15 cellular contexts compared by ENCODE assay signal in genomic region chr2:241939541-241939940, GRCh38.
DNase-seq lines count a peak whose midpoint lies in the region; ATAC-seq and TF ChIP-seq lines count a peak whose summit lies in the region.
"Had no signal": no experiment of that assay in that cellular context is flagged by ENCODE, and none has a peak within 500 bp of the region (broad histone marks: within the 10 kb centered on the region; RNA-seq: fewer than 3 reads in every experiment).

No MANE protein-coding gene starts in this region.

- no peaks in the 10 kb centered on the region for H3K36me3 ChIP-seq in CD8-positive, alpha-beta memory T cell (ENCODE audit: insufficient read depth, low read length)
- H3K36me3 ChIP-seq in upper lobe of right lung = no peaks in the 10 kb centered on the region
- H3K36me3 ChIP-seq: SJSA1 had no signal

- H3K9me3 ChIP-seq in CD8-positive, alpha-beta memory T cell (ENCODE audit: low read length) = no peaks in the 10 kb centered on the region
- no peaks in the 10 kb centered on the region for H3K9me3 ChIP-seq in upper lobe of right lung

- DNase-seq in activated naive CD8-positive, alpha-beta T cell treated with anti-CD3 and anti-CD28 coated beads for 36 hours = no peak
- DNase-seq in CD8-positive, alpha-beta memory T cell = no peak
- DNase-seq in mesenteric fat pad (ENCODE audit: low spot score) (peak; percentile 51), DMS153 treated with DMSO at 0.1 percent for 48 hours (lab: John Stamatoyannopoulos, UW; ENCODE audit: unreplicated experiment) (no peak), upper lobe of right lung (no peak), cerebellar nuclear complex (lab: John Stamatoyannopoulos, UW) (no peak)
- DNase-seq: EL, GF-D8, Karpas-422, MV-4-11, NCI-H1105 treated with DMSO at 0.1 percent for 48 hours, NCI-H2081 treated with DMSO at 0.1 percent for 48 hours, NCI-H446 had no signal

- CTCF ChIA-PET in CD8-positive, alpha-beta memory T cell (lab: Charles Lee) = interaction anchor here (1.7 kb wide), 1 partner anchor 11 kb away, joined by 6 read pairs; no protein-coding TSS in a partner anchor

- POLR2A ChIA-PET in CD8-positive, alpha-beta memory T cell (lab: Charles Lee) = no interaction called here

- H3K4me1 ChIP-seq in CD8-positive, alpha-beta memory T cell (ENCODE audit: insufficient read depth, low read length) = peaks cover 12% of the 10 kb centered on the region
- H3K4me1 ChIP-seq in upper lobe of right lung = no peaks in the 10 kb centered on the region

- no peak for TF ChIP-seq CTCF in upper lobe of right lung (IDR thresholded peaks at IDR 0.05)

- no peak overlapping the region for H3K4me3 ChIP-seq in CD8-positive, alpha-beta memory T cell (ENCODE audit: low read length)
- no peak overlapping the region for H3K4me3 ChIP-seq in upper lobe of right lung
- H3K4me3 ChIP-seq: SJSA1 had no signal

- no peaks in the 10 kb centered on the region for H3K27me3 Mint-ChIP-seq in activated naive CD8-positive, alpha-beta T cell
- no peaks in the 10 kb centered on the region for H3K27me3 Mint-ChIP-seq in activated naive CD8-positive, alpha-beta T cell treated with anti-CD3 and anti-CD28 coated beads for 36 hours
- H3K27me3 Mint-ChIP-seq in CD8-positive, alpha-beta memory T cell = no peaks in the 10 kb centered on the region

- intact Hi-C loops in upper lobe of right lung (cut with DNase I) = no loop called here

- peak overlapping the region; percentile 6 for H3K27ac ChIP-seq in CD8-positive, alpha-beta memory T cell (ENCODE audit: low read depth, low read length)
- H3K27ac ChIP-seq in upper lobe of right lung = no peak overlapping the region
- H3K27ac ChIP-seq: SJSA1 had no signal

- peaks cover 4% of the 10 kb centered on the region for H3K9me3 Mint-ChIP-seq in activated naive CD8-positive, alpha-beta T cell (ENCODE audit: low read depth)
- peaks cover 5% of the 10 kb centered on the region for H3K9me3 Mint-ChIP-seq in activated naive CD8-positive, alpha-beta T cell treated with anti-CD3 and anti-CD28 coated beads for 36 hours
- H3K9me3 Mint-ChIP-seq in CD8-positive, alpha-beta memory T cell = no peaks in the 10 kb centered on the region

- peaks cover 10% of the 10 kb centered on the region for H3K36me3 Mint-ChIP-seq in activated naive CD8-positive, alpha-beta T cell
- H3K36me3 Mint-ChIP-seq in activated naive CD8-positive, alpha-beta T cell treated with anti-CD3 and anti-CD28 coated beads for 36 hours = peaks cover 19% of the 10 kb centered on the region
- H3K36me3 Mint-ChIP-seq in CD8-positive, alpha-beta memory T cell = peaks cover 0 to 8% (median under 1%) of the 10 kb centered on the region in 3 donors

- no peak overlapping the region for H3K4me3 Mint-ChIP-seq in activated naive CD8-positive, alpha-beta T cell
- no peak overlapping the region for H3K4me3 Mint-ChIP-seq in activated naive CD8-positive, alpha-beta T cell treated with anti-CD3 and anti-CD28 coated beads for 36 hours
- H3K4me3 Mint-ChIP-seq in CD8-positive, alpha-beta memory T cell = no peak overlapping the region

- no peak for ATAC-seq in upper lobe of right lung

- H3K27me3 ChIP-seq in CD8-positive, alpha-beta memory T cell (ENCODE audit: insufficient read depth, low read length, poor library complexity, severe bottlenecking) = no peaks in the 10 kb centered on the region
- H3K27me3 ChIP-seq in upper lobe of right lung = no peaks in the 10 kb centered on the region

- peak overlapping the region; percentile 87 for H3K27ac Mint-ChIP-seq in activated naive CD8-positive, alpha-beta T cell
- no peak overlapping the region for H3K27ac Mint-ChIP-seq in activated naive CD8-positive, alpha-beta T cell treated with anti-CD3 and anti-CD28 coated beads for 36 hours
- peak overlapping the region in 7 of 8 donors; percentile 17 to 86 (median 63) for H3K27ac Mint-ChIP-seq in CD8-positive, alpha-beta memory T cell

- H3K4me1 Mint-ChIP-seq in activated naive CD8-positive, alpha-beta T cell (ENCODE audit: low read depth) = peaks cover 21% of the 10 kb centered on the region
- peaks cover 9% of the 10 kb centered on the region for H3K4me1 Mint-ChIP-seq in activated naive CD8-positive, alpha-beta T cell treated with anti-CD3 and anti-CD28 coated beads for 36 hours
- H3K4me1 Mint-ChIP-seq in CD8-positive, alpha-beta memory T cell = peaks cover 11 to 18% (median 16%) of the 10 kb centered on the region in 3 donors
